Comparison of ENCODE assay signal across 28 cellular contexts in the genomic region with DNA sequence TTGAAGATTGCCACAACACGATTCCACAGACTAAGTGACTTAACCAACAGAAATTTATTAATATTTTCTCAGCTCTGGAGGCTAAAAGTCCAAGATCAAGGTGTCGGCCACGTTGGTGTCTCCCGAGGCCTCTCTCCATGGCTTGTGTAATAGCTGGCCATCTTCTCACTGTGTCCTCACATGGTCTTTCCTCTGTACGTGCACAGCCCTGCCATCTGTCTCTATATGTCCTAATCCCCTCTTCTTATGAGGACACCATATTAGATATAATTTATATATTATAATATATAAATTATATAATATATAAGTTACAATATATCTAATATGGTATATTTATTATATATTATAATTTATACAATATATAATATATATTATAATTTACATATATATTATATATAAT. TPM values are rescaled to one million over a fixed set of nuclear protein-coding genes. Genes with fewer than 3 reads are reported as not detected.
"Had no signal": no experiment of that assay in that cellular context is flagged by ENCODE, and none has a peak within 500 bp of the region (broad histone marks: within the 10 kb centered on the region; RNA-seq: fewer than 3 reads in every experiment).

No MANE protein-coding gene starts in this region.

- H3K9me3 ChIP-seq: heart left ventricle, neutrophil, right lobe of liver, thoracic aorta had no signal

- FAIRE-seq: bronchial epithelial cell had no signal

- H3K27ac ChIP-seq: foreskin keratinocyte, neutrophil, right lobe of liver had no signal

- H3K4me3 ChIP-seq: heart left ventricle, right lobe of liver, skin epidermis, thoracic aorta had no signal

- H3K27me3 ChIP-seq: foreskin keratinocyte, heart left ventricle, neutrophil, right lobe of liver had no signal

- ATAC-seq: heart left ventricle had no signal

- H3K36me3 ChIP-seq: heart left ventricle, right lobe of liver, thoracic aorta had no signal

- DNase-seq: activated CD4-positive, alpha-beta memory T cell treated with anti-CD3 and anti-CD28 coated beads, Interleukin-2, amount 10 ng/mL, durations not matched to agents 7 days and 5 days; activated CD4-positive, alpha-beta T cell treated with anti-CD3 and anti-CD28 coated beads for 1 hour; activated CD8-positive, alpha-beta memory T cell treated with anti-CD3 and anti-CD28 coated beads, Interleukin-2, amount 50 U/mL, for 48 hours; activated T-cell treated with anti-CD3 and anti-CD28 coated beads, Interleukin-2, amount 50 U/mL, for 4 hours; endodermal cell; heart left ventricle; hypothalamus; immature natural killer cell; kidney; left colon; naive B cell; nephron progenitor cell; right lobe of liver; stimulated activated CD4-positive, alpha-beta T cell treated with anti-CD3 and anti-CD28 coated beads, Interleukin-4, amount 100 ng/mL, for 24 hours; T1000 had no signal

RNA-seq across cellular contexts. Expression of a gene that starts 25.1 kb away (rescaled TPM):
- total RNA-seq: activated CD4-positive, alpha-beta memory T cell treated with anti-CD3 and anti-CD28 coated beads, Interleukin-2, amount 10 ng/mL, durations not matched to agents 7 days and 5 days; activated CD4-positive, alpha-beta T cell treated with anti-CD3 and anti-CD28 coated beads, Interleukin-2, amount 10 ng/mL, durations not matched to agents 7 days and 5 days; activated naive CD4-positive, alpha-beta T cell treated with anti-CD3 and anti-CD28 coated beads, Interleukin-2, amount 50 U/mL, for 72 hours; activated T-helper 2 cell treated with anti-CD3 and anti-CD28 coated beads, Interferon-gamma antibody, Interleukin-2, Interleukin-4, amounts not matched to agents 10 μg/mL and 5 μg/mL and 100 μg/mL, durations not matched to agents 14 hours and 24 hours and 36 hours; bronchial epithelial cell; endodermal cell; foreskin keratinocyte; heart left ventricle; kidney; left colon; liver; mammary epithelial cell; osteocyte; renal cortical epithelial cell; right lobe of liver; subcutaneous adipose tissue; thoracic aorta had no signal
- polyA plus RNA-seq: foreskin keratinocyte, heart left ventricle, immature natural killer cell, liver, mammary epithelial cell had no signal
